Comparison of ENCODE assay signal across 8 cellular contexts in genomic region chr13:108215428-108215827, GRCh38. TPM values are rescaled to one million over a fixed set of nuclear protein-coding genes. Genes with fewer than 3 reads are reported as not detected.
DNase-seq lines count a peak whose midpoint lies in the region; ATAC-seq and TF ChIP-seq lines count a peak whose summit lies in the region.

Gene LIG4, minus strand, starts transcription at chr13:108215536. Its CDS starts 4,268 bp downstream, at chr13:108211268.

- H3K4me1 ChIP-seq in OCI-LY3 (ENCODE audit: low read length) (peaks cover 25% of the 10 kb centered on the region), mucosa of descending colon (ENCODE audit: low read depth) (peaks cover 33% of the 10 kb centered on the region)

- no peaks in the 10 kb centered on the region for H3K27me3 ChIP-seq in OCI-LY3 (ENCODE audit: low read depth, low read length)

- peaks cover 12% of the 10 kb centered on the region for H4K20me1 ChIP-seq in OCI-LY3 (ENCODE audit: insufficient read depth, low read length)

- peaks cover 40% of the 10 kb centered on the region for H3K79me2 ChIP-seq in OCI-LY3 (ENCODE audit: low read length)

- peak within 1 kb of the TSS; percentile 36; the same call in 1 of the 2 replicates for H2AFZ ChIP-seq in OCI-LY3 (ENCODE audit: low read depth, low read length)

- intact Hi-C loops in mucosa of descending colon (cut with DNase I, micrococcal nuclease), result no loop called here

- peak; percentile 94 for DNase-seq in DMS 273 (lab: John Stamatoyannopoulos, UW; ENCODE audit: unreplicated experiment)
- peak; percentile 72 for DNase-seq in HuH-7.5 (ENCODE audit: low spot score)
- DNase-seq in activated T-cell treated with anti-CD3 and anti-CD28 coated beads for 24 hours (ENCODE audit: low read depth), result peak; percentile 88
- peak; percentile 72 for DNase-seq in epithelial cell of prostate (ENCODE audit: low read depth, low spot score)
- DNase-seq in mucosa of descending colon, result peak; percentile 91 to 97 (median 94)
- DNase-seq in stimulated activated CD8-positive, alpha-beta memory T cell treated with anti-CD3 and anti-CD28 coated beads, Interleukin-4, amount 100 ng/mL, for 1 hour (ENCODE audit: low read depth in 2 of 2, low spot score in 1 of 2), result peak; percentile 68 to 87

- ATAC-seq in GM21526 (IDR thresholded peaks at IDR 0.05; ENCODE audit: low FRiP score, unreplicated experiment) (peak; percentile 68), mucosa of descending colon (peak; percentile 84)

- H3K4me3 ChIP-seq in OCI-LY3 (ENCODE audit: low read length), result peak within 1 kb of the TSS; percentile 88
- peak within 1 kb of the TSS; percentile 9 for H3K4me3 ChIP-seq in mucosa of descending colon

- peak within 1 kb of the TSS; percentile 76 for H3K4me2 ChIP-seq in OCI-LY3 (ENCODE audit: low read length)

- TF ChIP-seq CTCF in OCI-LY3 (IDR thresholded peaks at IDR 0.05; ENCODE audit: low read depth, low read length), result no peak
- no peak for TF ChIP-seq CTCF in mucosa of descending colon (IDR thresholded peaks at IDR 0.05)

- H3K9me3 ChIP-seq in OCI-LY3 (ENCODE audit: insufficient read depth, low read length), result no peaks in the 10 kb centered on the region
- no peaks in the 10 kb centered on the region for H3K9me3 ChIP-seq in mucosa of descending colon

- peak within 1 kb of the TSS; percentile 54 for H3K9ac ChIP-seq in OCI-LY3 (ENCODE audit: low read length)

- H3K36me3 ChIP-seq in OCI-LY3 (replicated peaks; ENCODE audit: low read depth, low read length) (peaks cover 19% of the 10 kb centered on the region), mucosa of descending colon (ENCODE audit: low read depth) (no peaks in the 10 kb centered on the region)

- H3K27ac ChIP-seq in OCI-LY3 (ENCODE audit: low read length) (peak within 1 kb of the TSS; percentile 30), epithelial cell of prostate (peak within 1 kb of the TSS; percentile 60)

RNA-seq across cellular contexts. Expression of gene LIG4, which starts in this region (rescaled TPM):
- total RNA-seq in mucosa of descending colon, result 10 to 100 TPM; 10.4 to 11.7 (median 10.8) TPM

Comparison
In these comparisons a context has a peak if more than half of its experiments do, and no peak if none do; other contexts are left out.
1. Peak in every context shown above with its lines: DNase-seq, ATAC-seq, H3K4me3 ChIP-seq and H3K27ac ChIP-seq.